ENCODE assay signal across 15 cellular contexts in the genomic region with DNA sequence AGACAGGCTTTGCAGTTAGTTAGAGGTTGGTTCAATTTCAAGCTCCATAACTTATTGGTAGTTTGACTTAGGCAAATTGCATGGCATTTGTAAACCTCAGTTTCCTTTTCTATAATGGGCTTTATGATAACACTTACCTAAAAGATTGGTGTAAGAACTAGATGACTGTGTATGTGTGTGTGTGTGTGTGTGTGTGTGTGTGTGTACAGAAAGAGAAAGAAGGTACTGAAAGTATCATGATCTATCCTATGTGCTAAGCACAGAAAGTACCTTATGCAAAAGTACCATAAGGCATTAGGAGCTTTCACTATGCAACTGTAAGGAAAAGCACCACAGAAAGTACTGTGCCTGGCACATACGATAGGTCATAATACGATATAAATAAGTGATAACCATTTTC.
DNase-seq lines count a peak whose midpoint lies in the region; ATAC-seq and TF ChIP-seq lines count a peak whose summit lies in the region.
"Had no signal": no experiment of that assay in that cellular context is flagged by ENCODE, and none has a peak within 500 bp of the region (broad histone marks: within the 10 kb centered on the region; RNA-seq: fewer than 3 reads in every experiment).

No MANE protein-coding gene starts in this region.

- H3K4me1 Mint-ChIP-seq in stimulated activated naive B cell treated with anti-CD40 and anti-IgM and Interleukin-4, amounts not matched to agents 10 μg/mL and 1 μg/mL and 100 μg/mL, for 72 hours: peaks cover 0 to 3% of the 10 kb centered on the region in 2 donors
- no peaks in the 10 kb centered on the region for H3K4me1 Mint-ChIP-seq in T-cell
- H3K4me1 Mint-ChIP-seq: immature natural killer cell had no signal

- POLR2A ChIA-PET in T-cell (lab: Charles Lee): no interaction called here

- no peaks in the 10 kb centered on the region for H3K27me3 ChIP-seq in adrenal gland

- in situ Hi-C loops in G401 (cut with HindIII; ENCODE audit: low sequenced_read_pairs): no loop called here

- peak; percentile 80 for ATAC-seq in GM18909 (IDR thresholded peaks at IDR 0.05; ENCODE audit: poor library complexity, unreplicated experiment)
- ATAC-seq in HG02588 (IDR thresholded peaks at IDR 0.05; ENCODE audit: unreplicated experiment): peak; percentile 74
- ATAC-seq in HG03159 (IDR thresholded peaks at IDR 0.05; ENCODE audit: unreplicated experiment): peak; percentile 86
- ATAC-seq in stimulated activated naive B cell treated with anti-CD40 and anti-IgM and Interleukin-4, amounts not matched to agents 10 μg/mL and 1 μg/mL and 100 μg/mL, for 72 hours (replicated peaks): peak; percentile 51 to 61
- ATAC-seq in T-cell (replicated peaks in 1 of 4): no peak

- no peak overlapping the region for H3K27ac ChIP-seq in adrenal gland

- H3K27ac Mint-ChIP-seq in stimulated activated naive B cell treated with anti-CD40 and anti-IgM and Interleukin-4, amounts not matched to agents 10 μg/mL and 1 μg/mL and 100 μg/mL, for 72 hours: no peak overlapping the region
- no peak overlapping the region for H3K27ac Mint-ChIP-seq in T-cell
- H3K27ac Mint-ChIP-seq: immature natural killer cell; T-helper 1 cell treated with Interleukin-12 subunit alpha and Interleukin-12 subunit beta and Interleukin-4 antibody, amounts not matched to agents 30 μg/mL and 1 μg/mL, for 36 hours had no signal

- TF ChIP-seq POLR2A in adrenal gland (IDR thresholded peaks at IDR 0.05): no peak

- no peaks in the 10 kb centered on the region for H3K36me3 ChIP-seq in adrenal gland (replicated peaks in 1 of 2)

- no peaks in the 10 kb centered on the region for H3K27me3 Mint-ChIP-seq in stimulated activated naive B cell treated with anti-CD40 and anti-IgM and Interleukin-4, amounts not matched to agents 10 μg/mL and 1 μg/mL and 100 μg/mL, for 72 hours
- H3K27me3 Mint-ChIP-seq in T-cell: no peaks in the 10 kb centered on the region

- TF ChIP-seq CTCF in adrenal gland (IDR thresholded peaks at IDR 0.05): no peak

- H3K9me3 ChIP-seq in adrenal gland (replicated peaks in 1 of 3): no peaks in the 10 kb centered on the region

- no peaks in the 10 kb centered on the region for H3K4me1 ChIP-seq in adrenal gland (replicated peaks in 1 of 2)

- no peak for DNase-seq in stimulated activated naive B cell treated with anti-CD40 and anti-IgM and Interleukin-4, amounts not matched to agents 10 μg/mL and 1 μg/mL and 100 μg/mL, for 72 hours
- DNase-seq in NCI-H1048 (lab: John Stamatoyannopoulos, UW): no peak
- DNase-seq in adrenal gland: no peak
- DNase-seq in T-cell: no peak
- DNase-seq in G401 (ENCODE audit: low spot score): no peak
- DNase-seq: C1 segment of cervical spinal cord, cerebellar nuclear complex, H7, immature natural killer cell, NCI-H82, nucleus accumbens had no signal

- peaks cover 0 to 2% of the 10 kb centered on the region in 2 donors for H3K9me3 Mint-ChIP-seq in stimulated activated naive B cell treated with anti-CD40 and anti-IgM and Interleukin-4, amounts not matched to agents 10 μg/mL and 1 μg/mL and 100 μg/mL, for 72 hours
- H3K9me3 Mint-ChIP-seq in T-cell: peaks cover 0 to 4% (median 0%) of the 10 kb centered on the region in 3 donors
- H3K9me3 Mint-ChIP-seq: T-helper 1 cell treated with Interleukin-12 subunit alpha and Interleukin-12 subunit beta and Interleukin-4 antibody, amounts not matched to agents 30 μg/mL and 1 μg/mL, for 36 hours had no signal

- CTCF ChIA-PET in T-cell (lab: Charles Lee): no interaction called here

- no peak overlapping the region for H3K4me3 ChIP-seq in adrenal gland

- intact Hi-C loops in adrenal gland (cut with DNase I): no loop called here

- H3K4me3 Mint-ChIP-seq in stimulated activated naive B cell treated with anti-CD40 and anti-IgM and Interleukin-4, amounts not matched to agents 10 μg/mL and 1 μg/mL and 100 μg/mL, for 72 hours: no peak overlapping the region
- H3K4me3 Mint-ChIP-seq in T-cell: no peak overlapping the region
- H3K4me3 Mint-ChIP-seq: immature natural killer cell; T-helper 1 cell treated with Interleukin-12 subunit alpha and Interleukin-12 subunit beta and Interleukin-4 antibody, amounts not matched to agents 30 μg/mL and 1 μg/mL, for 36 hours had no signal

- H3K36me3 Mint-ChIP-seq in stimulated activated naive B cell treated with anti-CD40 and anti-IgM and Interleukin-4, amounts not matched to agents 10 μg/mL and 1 μg/mL and 100 μg/mL, for 72 hours: no peaks in the 10 kb centered on the region
- H3K36me3 Mint-ChIP-seq in T-cell: no peaks in the 10 kb centered on the region
- H3K36me3 Mint-ChIP-seq: immature natural killer cell had no signal

- 82 to 91% (median 83%) methylated on average over 2 of the region's 2 CpGs for WGBS in adrenal gland, 4 donors

Comparison
In these comparisons a context has a peak if more than half of its experiments do, and no peak if none do; other contexts are left out.
1. ATAC-seq: peak in GM18909 (single experiment), HG02588 (single experiment), HG03159 (single experiment) and stimulated activated naive B cell treated with anti-CD40 and anti-IgM and Interleukin-4, amounts not matched to agents 10 μg/mL and 1 μg/mL and 100 μg/mL, for 72 hours (2 of 2); none in T-cell (0 of 4).